ENCODE assay signal across 8 cellular contexts in the genomic region with DNA sequence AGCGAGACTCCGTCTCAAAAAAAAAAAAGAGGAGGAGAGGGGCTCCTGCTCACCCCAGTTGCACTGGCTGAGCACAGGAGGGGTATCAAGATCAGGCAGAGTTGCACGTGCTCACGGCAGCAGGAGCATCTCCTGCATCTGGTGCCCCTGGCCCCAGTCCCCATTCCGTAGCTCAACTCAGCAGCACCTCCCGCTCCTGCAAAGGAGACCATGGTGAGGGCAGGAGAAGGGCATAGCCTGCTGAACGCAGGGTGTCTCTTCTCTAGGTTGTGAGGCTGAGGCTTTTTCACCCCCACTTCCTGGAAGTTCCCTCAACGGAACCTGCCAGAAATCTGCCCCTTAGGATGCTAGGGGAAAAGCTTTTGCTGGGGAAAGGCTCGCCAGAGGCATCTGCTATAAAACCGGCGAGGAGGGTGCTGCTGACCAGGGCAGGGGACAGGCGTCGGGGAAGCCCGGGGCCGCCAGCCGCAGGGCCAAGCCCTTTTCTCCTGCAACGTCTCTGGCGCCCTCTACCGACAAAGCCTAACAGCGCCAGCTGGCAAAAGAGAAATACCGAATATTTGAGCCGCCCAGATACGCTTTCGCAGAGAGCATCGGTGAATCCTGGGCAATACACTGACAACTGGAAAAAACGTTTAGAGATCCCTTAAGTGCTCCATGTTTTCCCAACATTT. TPM values are rescaled to one million over a fixed set of nuclear protein-coding genes. Genes with fewer than 3 reads are reported as not detected.
DNase-seq lines count a peak whose midpoint lies in the region; ATAC-seq and TF ChIP-seq lines count a peak whose summit lies in the region.

No MANE protein-coding gene starts in this region.

- H3K4me2 ChIP-seq in BLaER1 (peak overlapping the region; percentile 100), Karpas-422 (ENCODE audit: low read depth, low read length, poor library complexity, severe bottlenecking) (peak overlapping the region; percentile 83)

- H3K79me2 ChIP-seq in Karpas-422 (ENCODE audit: low read length) = peaks cover 15% of the 10 kb centered on the region

- H3K9ac ChIP-seq in BLaER1 (peak overlapping the region; percentile 93), Karpas-422 (ENCODE audit: low read length) (peak overlapping the region; percentile 96)

- peaks cover 9% of the 10 kb centered on the region for H4K20me1 ChIP-seq in BLaER1
- no peaks in the 10 kb centered on the region for H4K20me1 ChIP-seq in Karpas-422 (ENCODE audit: insufficient read depth, low read depth, low read length)

- no peaks in the 10 kb centered on the region for H3K9me3 ChIP-seq in BLaER1
- H3K9me3 ChIP-seq in Karpas-422 (ENCODE audit: low read length) = peaks cover 10% of the 10 kb centered on the region
- no peaks in the 10 kb centered on the region for H3K9me3 ChIP-seq in SJCRH30 (replicated peaks)

- TF ChIP-seq CTCF in foreskin keratinocyte (conservative IDR thresholded peaks at IDR 0.05) (peak; percentile 99), neural crest cell (conservative IDR thresholded peaks at IDR 0.05) (peak; percentile 99)

- H3K4me3 ChIP-seq in BLaER1 = peak overlapping the region; percentile 87
- peak overlapping the region; percentile 92 for H3K4me3 ChIP-seq in Karpas-422 (ENCODE audit: low read length)
- peak overlapping the region; percentile 100 for H3K4me3 ChIP-seq in SJCRH30

- H3K4me1 ChIP-seq in BLaER1 = peaks cover 25% of the 10 kb centered on the region
- H3K4me1 ChIP-seq in Karpas-422 (ENCODE audit: low read length) = peaks cover 11% of the 10 kb centered on the region
- no peaks in the 10 kb centered on the region for H3K4me1 ChIP-seq in SJCRH30
- H3K4me1 ChIP-seq in foreskin keratinocyte = no peaks in the 10 kb centered on the region

- H3K36me3 ChIP-seq in BLaER1 = 0 out of 2 replicates have a peak, but pooled peaks cover 7% of the 10 kb centered on the region
- H3K36me3 ChIP-seq in Karpas-422 (ENCODE audit: insufficient read depth, low read length) = no peaks in the 10 kb centered on the region
- H3K36me3 ChIP-seq in SJCRH30 = no peaks in the 10 kb centered on the region

- H3K27ac Mint-ChIP-seq in neural crest cell (ENCODE audit: unreplicated experiment) = peak overlapping the region; percentile 78
- H3K27ac Mint-ChIP-seq in stimulated activated naive CD8-positive, alpha-beta T cell treated with anti-CD3 and anti-CD28 coated beads, Interleukin-15, Interleukin-2, amounts not matched to agents 100 ng/mL and 50 ng/mL, for 24 hours = peak overlapping the region; percentile 86

- H3K27me3 ChIP-seq in BLaER1 (no peaks in the 10 kb centered on the region), Karpas-422 (ENCODE audit: low read length) (no peaks in the 10 kb centered on the region), SJCRH30 (no peaks in the 10 kb centered on the region), foreskin keratinocyte (no peaks in the 10 kb centered on the region)

- ATAC-seq in GM19452 (IDR thresholded peaks at IDR 0.05; ENCODE audit: unreplicated experiment) (peak; percentile 60), foreskin keratinocyte (peak; percentile 60)

- no peaks in the 10 kb centered on the region for H3K27me3 Mint-ChIP-seq in neural crest cell (ENCODE audit: low read depth)
- no peaks in the 10 kb centered on the region for H3K27me3 Mint-ChIP-seq in stimulated activated naive CD8-positive, alpha-beta T cell treated with anti-CD3 and anti-CD28 coated beads, Interleukin-15, Interleukin-2, amounts not matched to agents 100 ng/mL and 50 ng/mL, for 24 hours

- peak overlapping the region; percentile 93 for H3K27ac ChIP-seq in BLaER1
- peak overlapping the region; percentile 74 for H3K27ac ChIP-seq in Karpas-422 (ENCODE audit: low read length)
- no peak overlapping the region; the same call in 1 of the 2 replicates for H3K27ac ChIP-seq in SJCRH30
- no peak overlapping the region for H3K27ac ChIP-seq in foreskin keratinocyte

- H3K9me2 ChIP-seq in Karpas-422 (replicated peaks; ENCODE audit: insufficient read depth, low read length) = 0 out of 2 replicates have a peak, but pooled peaks cover 3% of the 10 kb centered on the region

- H3K4me3 Mint-ChIP-seq in neural crest cell = peak overlapping the region; percentile 98
- peak overlapping the region; percentile 81 for H3K4me3 Mint-ChIP-seq in stimulated activated naive CD8-positive, alpha-beta T cell treated with anti-CD3 and anti-CD28 coated beads, Interleukin-15, Interleukin-2, amounts not matched to agents 100 ng/mL and 50 ng/mL, for 24 hours

- no peaks in the 10 kb centered on the region for H3K36me3 Mint-ChIP-seq in neural crest cell (ENCODE audit: low read depth)
- H3K36me3 Mint-ChIP-seq in stimulated activated naive CD8-positive, alpha-beta T cell treated with anti-CD3 and anti-CD28 coated beads, Interleukin-15, Interleukin-2, amounts not matched to agents 100 ng/mL and 50 ng/mL, for 24 hours (ENCODE audit: low read depth) = no peaks in the 10 kb centered on the region

- no peak overlapping the region for H2AFZ ChIP-seq in Karpas-422 (ENCODE audit: low read length)

- DNase-seq in Karpas-422 (peak; percentile 96), SJCRH30 (peak; percentile 96 to 99), activated gamma-delta T cell treated with Interleukin-2 at 50 U/mL for 16 hours (peak; percentile 89), foreskin keratinocyte (peak; percentile 46 to 75), neural crest cell (ENCODE audit: low read depth, low spot score) (peak; percentile 99)

- H3K9me3 Mint-ChIP-seq in neural crest cell = no peaks in the 10 kb centered on the region
- no peaks in the 10 kb centered on the region for H3K9me3 Mint-ChIP-seq in stimulated activated naive CD8-positive, alpha-beta T cell treated with anti-CD3 and anti-CD28 coated beads, Interleukin-15, Interleukin-2, amounts not matched to agents 100 ng/mL and 50 ng/mL, for 24 hours

- peaks cover 10% of the 10 kb centered on the region for H3K4me1 Mint-ChIP-seq in neural crest cell
- H3K4me1 Mint-ChIP-seq in stimulated activated naive CD8-positive, alpha-beta T cell treated with anti-CD3 and anti-CD28 coated beads, Interleukin-15, Interleukin-2, amounts not matched to agents 100 ng/mL and 50 ng/mL, for 24 hours (ENCODE audit: low read depth) = peaks cover 11% of the 10 kb centered on the region

RNA-seq across cellular contexts. Expression of a gene that starts 1.0 kb away (rescaled TPM):
- 32.9 and 78.0 TPM in 2 replicates for total RNA-seq in Karpas-422 (2014; rRNA removed; shearing (Covaris generic); ENCODE audit: low replicate concordance)
- 51.6 and 60.6 TPM in 2 replicates for total RNA-seq in SJCRH30 (2014; rRNA removed; shearing (Covaris generic))
- total RNA-seq in foreskin keratinocyte (34.2 and 34.7 TPM in 2 replicates), neural crest cell (54.8 and 55.9 TPM in 2 replicates)
- 25.7 and 26.2 TPM in 2 replicates for polyA plus RNA-seq in foreskin keratinocyte

RNA-seq across cellular contexts. Expression of a gene that starts 15.3 kb away (rescaled TPM):
- 0.90 and 2.7 TPM in 2 replicates for total RNA-seq in Karpas-422 (2014; rRNA removed; shearing (Covaris generic); ENCODE audit: low replicate concordance)
- total RNA-seq in SJCRH30 (2014; rRNA removed; shearing (Covaris generic)) = 0.08 and 0.18 TPM in 2 replicates
- total RNA-seq in foreskin keratinocyte (0.42 and 0.54 TPM in 2 replicates), neural crest cell (18.8 and 22.0 TPM in 2 replicates)
- polyA plus RNA-seq in foreskin keratinocyte = 0.45 and 1.0 TPM in 2 replicates

RNA-seq across cellular contexts. Expression of a gene that starts 34.7 kb away (rescaled TPM):
- total RNA-seq in Karpas-422 (2014; rRNA removed; shearing (Covaris generic); ENCODE audit: low replicate concordance) = 2.6 and 7.8 TPM in 2 replicates
- total RNA-seq in SJCRH30 (2014; rRNA removed; shearing (Covaris generic)) = 104 and 109 TPM in 2 replicates
- total RNA-seq in foreskin keratinocyte = 109 TPM in 2 replicates
- polyA plus RNA-seq in foreskin keratinocyte = 81.8 and 96.0 TPM in 2 replicates
- 128 and 130 TPM in 2 replicates for total RNA-seq in neural crest cell

Comparison
In these comparisons a context has a peak if more than half of its experiments do, and no peak if none do; other contexts are left out.
1. H3K27ac ChIP-seq: peak in BLaER1 (single experiment) and Karpas-422 (single experiment); none in SJCRH30 (single experiment) and foreskin keratinocyte (single experiment).
2. RNA of a gene that starts 34.7 kb away (total RNA-seq): 128 to 130 TPM in neural crest cell, 104 to 109 TPM in SJCRH30 and 109 TPM in foreskin keratinocyte; 2.6 to 7.8 TPM in Karpas-422; every median in the first group is over 10 times any median in the second.
3. Peak in every context shown above with its lines, with median percentiles within 50 percentile points of each other: H3K4me3 ChIP-seq and DNase-seq.